ENCODE assay signal across 24 cellular contexts in the genomic region with DNA sequence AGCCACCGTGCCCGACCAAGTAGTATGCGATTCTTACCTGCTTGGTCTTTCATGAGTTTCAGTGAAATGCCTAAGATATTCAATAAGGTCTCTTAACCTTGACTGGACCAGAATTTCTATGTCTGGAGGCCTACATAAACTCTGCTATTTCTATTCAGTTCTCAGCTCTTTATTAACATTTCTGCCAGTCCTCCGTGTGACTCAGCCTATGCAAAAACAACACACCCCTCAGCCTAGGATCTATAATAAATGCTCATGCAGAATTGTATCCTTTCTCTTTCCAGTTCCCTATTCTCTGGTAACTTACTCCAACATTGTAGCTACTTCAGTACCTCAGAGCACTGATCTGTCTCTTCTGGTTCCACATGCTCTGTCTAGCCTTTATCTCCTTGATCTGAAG.
"Had no signal": no experiment of that assay in that cellular context is flagged by ENCODE, and none has a peak within 500 bp of the region (broad histone marks: within the 10 kb centered on the region; RNA-seq: fewer than 3 reads in every experiment).

No MANE protein-coding gene starts in this region.

- H3K4me1 ChIP-seq: left ventricle myocardium inferior, psoas muscle, suprapubic skin had no signal

- H3K36me3 Mint-ChIP-seq: mesothelial cell of epicardium, natural killer cell had no signal

- H3K27ac Mint-ChIP-seq: activated CD8-positive, alpha-beta T cell treated with anti-CD3 and anti-CD28 coated beads, Interleukin-2, amount 10 ng/mL, durations not matched to agents 7 days and 5 days; activated naive CD8-positive, alpha-beta T cell treated with anti-CD3 and anti-CD28 coated beads, Interleukin-2, amount 50 U/mL, for 24 hours; activated T-helper 1 cell treated with anti-CD3 and anti-CD28 coated beads, Interleukin-12 subunit alpha, Interleukin-12 subunit beta, Interleukin-2, Interleukin-4 antibody, amounts not matched to agents 30 ng/mL and 10 ng/mL and 1 ng/mL, durations not matched to agents 14 hours and 24 hours and 36 hours; mesothelial cell of epicardium; natural killer cell; stimulated activated naive CD8-positive, alpha-beta T cell treated with anti-CD3 and anti-CD28 coated beads, Interleukin-15, amount 100 ng/mL, for 72 hours had no signal

- H3K4me1 Mint-ChIP-seq: activated naive CD8-positive, alpha-beta T cell treated with anti-CD3 and anti-CD28 coated beads, Interleukin-2, amount 50 U/mL, for 24 hours; mesothelial cell of epicardium; natural killer cell; stimulated activated naive CD8-positive, alpha-beta T cell treated with anti-CD3 and anti-CD28 coated beads, Interleukin-15, amount 100 ng/mL, for 72 hours had no signal

- H3K27me3 ChIP-seq: ovary, tibial nerve had no signal

- H3K27ac ChIP-seq: coronary artery, left ventricle myocardium inferior, ovary, psoas muscle, suprapubic skin, tibial nerve, WERI-Rb-1 had no signal

- H3K9me3 ChIP-seq: psoas muscle, suprapubic skin had no signal

- H3K4me3 Mint-ChIP-seq: activated CD8-positive, alpha-beta T cell treated with anti-CD3 and anti-CD28 coated beads, Interleukin-2, amount 10 ng/mL, durations not matched to agents 7 days and 5 days; activated naive CD8-positive, alpha-beta T cell treated with anti-CD3 and anti-CD28 coated beads, Interleukin-2, amount 50 U/mL, for 24 hours; activated T-helper 1 cell treated with anti-CD3 and anti-CD28 coated beads, Interleukin-12 subunit alpha, Interleukin-12 subunit beta, Interleukin-2, Interleukin-4 antibody, amounts not matched to agents 30 ng/mL and 10 ng/mL and 1 ng/mL, durations not matched to agents 14 hours and 24 hours and 36 hours; mesothelial cell of epicardium; natural killer cell; stimulated activated naive CD8-positive, alpha-beta T cell treated with anti-CD3 and anti-CD28 coated beads, Interleukin-15, amount 100 ng/mL, for 72 hours had no signal

- H3K4me3 ChIP-seq: coronary artery, left ventricle myocardium inferior, ovary, psoas muscle, suprapubic skin, tibial nerve had no signal

- H3K36me3 ChIP-seq: left ventricle myocardium inferior, ovary, suprapubic skin, tibial nerve, WERI-Rb-1 had no signal

- ATAC-seq: activated CD8-positive, alpha-beta T cell treated with anti-CD3 and anti-CD28 coated beads, Interleukin-2, amount 10 ng/mL, durations not matched to agents 7 days and 5 days; activated naive CD8-positive, alpha-beta T cell treated with anti-CD3 and anti-CD28 coated beads, Interleukin-2, amount 50 U/mL, for 24 hours; natural killer cell; psoas muscle; right cardiac atrium; stimulated activated naive CD8-positive, alpha-beta T cell treated with anti-CD3 and anti-CD28 coated beads, Interleukin-15, amount 100 ng/mL, for 72 hours had no signal

- DNase-seq: activated CD4-positive, alpha-beta T cell treated with anti-CD3 and anti-CD28 coated beads, Interleukin-2, amount 50 U/mL, for 1 hour; activated CD4-positive, CD25-positive, alpha-beta regulatory T cell treated with anti-CD3 and anti-CD28 coated beads, Interleukin-2, amount 50 U/mL, for 72 hours; activated CD8-positive, alpha-beta T cell treated with anti-CD3 and anti-CD28 coated beads, Interleukin-2, amount 10 ng/mL, durations not matched to agents 7 days and 5 days; activated gamma-delta T cell; activated naive CD4-positive, alpha-beta T cell treated with anti-CD3 and anti-CD28 coated beads, Interleukin-2, amount 50 U/mL, for 16 hours; activated naive CD8-positive, alpha-beta T cell treated with anti-CD3 and anti-CD28 coated beads, Interleukin-2, amount 50 U/mL, for 24 hours; anterior cingulate cortex; cerebellar nuclear complex; foreskin melanocyte; glutamatergic neuron; hippocampal formation; left ventricle myocardium inferior; natural killer cell; ovary; psoas muscle; right cardiac atrium; stimulated activated CD4-positive, alpha-beta T cell treated with anti-CD3 and anti-CD28 coated beads, Interleukin-12 subunit alpha, Interleukin-12 subunit beta, amount 100 ng/mL, for 4 hours; stimulated activated naive CD8-positive, alpha-beta T cell treated with anti-CD3 and anti-CD28 coated beads, Interleukin-15, amount 100 ng/mL, for 72 hours; WERI-Rb-1 had no signal

- H3K27me3 Mint-ChIP-seq: activated naive CD8-positive, alpha-beta T cell treated with anti-CD3 and anti-CD28 coated beads, Interleukin-2, amount 50 U/mL, for 24 hours; stimulated activated naive CD8-positive, alpha-beta T cell treated with anti-CD3 and anti-CD28 coated beads, Interleukin-15, amount 100 ng/mL, for 72 hours had no signal
